Comparison of ENCODE assay signal across 18 cellular contexts in genomic region chr9:127421057-127421456, GRCh38. TPM values are rescaled to one million over a fixed set of nuclear protein-coding genes. Genes with fewer than 3 reads are reported as not detected.
A peak's percentile ranks its signal among the peaks of the same experiment; 100 is the strongest.
DNase-seq lines count a peak whose midpoint lies in the region; ATAC-seq and TF ChIP-seq lines count a peak whose summit lies in the region.
"Had no signal": no experiment of that assay in that cellular context is flagged by ENCODE, and none has a peak within 500 bp of the region (broad histone marks: within the 10 kb centered on the region; RNA-seq: fewer than 3 reads in every experiment).

No MANE protein-coding gene starts in this region.

- H2BK20ac ChIP-seq in H9 (ENCODE audit: low read depth, low read length, poor library complexity, severe bottlenecking) = no peak overlapping the region

- H2AFZ ChIP-seq in neural progenitor cell (replicated peaks) = no peak overlapping the region
- no peak overlapping the region for H2AFZ ChIP-seq in smooth muscle cell (ENCODE audit: low read depth)
- H2AFZ ChIP-seq in H9 (ENCODE audit: low read length) = no peak overlapping the region

- H3K27me3 ChIP-seq in neural progenitor cell = no peaks in the 10 kb centered on the region
- H3K27me3 ChIP-seq in smooth muscle cell (ENCODE audit: low read depth) = no peaks in the 10 kb centered on the region
- no peaks in the 10 kb centered on the region for H3K27me3 ChIP-seq in H9 (ENCODE audit: insufficient read depth, low read length)
- H3K27me3 ChIP-seq: BLaER1 treated with 17β-estradiol and CSF1 and Interleukin-3, amounts not matched to agents 10 nM and 100 nM had no signal

- H3K18ac ChIP-seq in H9 (ENCODE audit: insufficient read length, low read depth, low read length) = no peak overlapping the region

- H4K20me1 ChIP-seq in neural progenitor cell (ENCODE audit: low read depth) (no peaks in the 10 kb centered on the region), smooth muscle cell (ENCODE audit: low read depth) (peaks cover 10% of the 10 kb centered on the region), H9 (ENCODE audit: control insufficient read depth, insufficient read depth, insufficient read length) (no peaks in the 10 kb centered on the region)

- peaks cover 12% of the 10 kb centered on the region for H3K23me2 ChIP-seq in H9 (ENCODE audit: insufficient read length, low read depth, low read length, poor library complexity, severe bottlenecking)

- H3K56ac ChIP-seq in H9 (ENCODE audit: insufficient read length, low read depth, low read length) = no peak overlapping the region

- H3K4me1 ChIP-seq in neural progenitor cell = peaks cover 19% of the 10 kb centered on the region
- H3K4me1 ChIP-seq in smooth muscle cell (ENCODE audit: low read depth) = peaks cover 18% of the 10 kb centered on the region
- no peaks in the 10 kb centered on the region; the same call in 1 of the 2 replicates for H3K4me1 ChIP-seq in H9 (ENCODE audit: insufficient read depth, low read length)

- H2BK12ac ChIP-seq in H9 (ENCODE audit: insufficient read length, low read depth, low read length) = no peak overlapping the region

- no peaks in the 10 kb centered on the region for H3K9me3 ChIP-seq in neural progenitor cell (ENCODE audit: low read depth)
- H3K9me3 ChIP-seq in smooth muscle cell (replicated peaks; ENCODE audit: low read depth) = no peaks in the 10 kb centered on the region
- H3K9me3 ChIP-seq in H9 (ENCODE audit: control insufficient read depth, low read depth, low read length) = no peaks in the 10 kb centered on the region
- H3K9me3 ChIP-seq: BLaER1 treated with 17β-estradiol and CSF1 and Interleukin-3, amounts not matched to agents 10 nM and 100 nM; HAP-1 had no signal

- H3K4me3 ChIP-seq in neural progenitor cell (no peak overlapping the region), smooth muscle cell (no peak overlapping the region)
- H3K4me3 ChIP-seq: BLaER1 treated with 17β-estradiol and CSF1 and Interleukin-3, amounts not matched to agents 10 nM and 100 nM; GM12878; HAP-1 had no signal

- CTCF ChIA-PET in WTC11 (lab: Charles Lee) = interaction anchor here (0.6 to 0.7 kb wide), 2 partner anchors 27 to 197 kb away, joined by 3 to 6 read pairs; no protein-coding TSS in a partner anchor

- no peak overlapping the region for H3T11ph ChIP-seq in H9 (ENCODE audit: low read length)

- WGBS in smooth muscle cell (ENCODE audit: low lambda C conversion rate) = 98% methylated on average over 7 of the region's 7 CpGs
- no CpG with 5 or more reads among the region's 7 CpGs for WGBS in H9 (ENCODE audit: extremely low coverage, insufficient read length, low lambda C conversion rate)

- no peak overlapping the region for H4K91ac ChIP-seq in H9 (ENCODE audit: insufficient read length, low read depth, low read length)

- H2BK5ac ChIP-seq in H9 (ENCODE audit: insufficient read length, low read length) = no peak overlapping the region

- peaks cover 3% of the 10 kb centered on the region; the same call in 1 of the 2 replicates for H3K27me3 Mint-ChIP-seq in WTC11 (ENCODE audit: low read depth)
- peaks cover 10% of the 10 kb centered on the region for H3K27me3 Mint-ChIP-seq in neural progenitor cell (ENCODE audit: insufficient read depth, low read depth)
- no peaks in the 10 kb centered on the region for H3K27me3 Mint-ChIP-seq in type B pancreatic cell
- peaks cover 2% of the 10 kb centered on the region; the same call in 1 of the 2 replicates for H3K27me3 Mint-ChIP-seq in H9 (ENCODE audit: low read depth)
- H3K27me3 Mint-ChIP-seq: B cell had no signal

- H4K8ac ChIP-seq in H9 (replicated peaks; ENCODE audit: insufficient read length, low read depth, low read length) = no peak overlapping the region

- H3K4me3 Mint-ChIP-seq in WTC11 (no peak overlapping the region), neural progenitor cell (peak overlapping the region; percentile 46), type B pancreatic cell (peak overlapping the region; percentile 51), H9 (no peak overlapping the region; a peak in 1 of 5 replicates)
- H3K4me3 Mint-ChIP-seq: B cell; CD8-positive, alpha-beta T cell had no signal

- POLR2A ChIA-PET in WTC11 (lab: Charles Lee) = no interaction called here

- H3K4me2 ChIP-seq in neural progenitor cell (no peak overlapping the region), smooth muscle cell (no peak overlapping the region), H9 (ENCODE audit: insufficient read depth, insufficient read length, low read length) (no peak overlapping the region)

- no peak overlapping the region for H3K4ac ChIP-seq in H9 (ENCODE audit: low read depth, low read length)

- DNase-seq in WTC11 (ENCODE audit: low spot score) (no peak), left lobe of liver (ENCODE audit: low spot score) (no peak), neural progenitor cell (ENCODE audit: low spot score) (no peak), type B pancreatic cell (ENCODE audit: extremely low spot score, unreplicated experiment) (no peak), cerebellar cortex (ENCODE audit: low spot score) (no peak), smooth muscle cell (lab: John Stamatoyannopoulos, UW; ENCODE audit: unreplicated experiment) (no peak), H9 (no peak)
- DNase-seq: CD8-positive, alpha-beta T cell; DMS 273 treated with DMSO at 0.1 percent for 48 hours; DMS53; DND-41; EL; IMR-90 had no signal

- H3K23ac ChIP-seq in H9 (ENCODE audit: insufficient read length, low read depth, low read length) = no peak overlapping the region

- no peak overlapping the region for H3K9ac ChIP-seq in neural progenitor cell
- no peak overlapping the region for H3K9ac ChIP-seq in smooth muscle cell (ENCODE audit: low read depth)
- H3K9ac ChIP-seq in H9 (ENCODE audit: extremely low read depth, insufficient read length, low read length) = no peak overlapping the region

- no peak overlapping the region for H2BK120ac ChIP-seq in H9 (ENCODE audit: low read depth, low read length, poor library complexity, severe bottlenecking)

- no peak overlapping the region for H3K27ac ChIP-seq in neural progenitor cell
- no peak overlapping the region for H3K27ac ChIP-seq in smooth muscle cell (ENCODE audit: low read depth)
- no peak overlapping the region for H3K27ac ChIP-seq in H9 (ENCODE audit: insufficient read length, low read depth, low read length)
- H3K27ac ChIP-seq: BLaER1 treated with 17β-estradiol and CSF1 and Interleukin-3, amounts not matched to agents 10 nM and 100 nM; HL-60 had no signal

- no peaks in the 10 kb centered on the region for H3K36me3 ChIP-seq in neural progenitor cell
- no peaks in the 10 kb centered on the region for H3K36me3 ChIP-seq in smooth muscle cell (ENCODE audit: low read depth)
- H3K36me3 ChIP-seq: HAP-1 had no signal

- H2BK15ac ChIP-seq in H9 (ENCODE audit: low read depth, low read length) = no peak overlapping the region

- no peak overlapping the region; the same call in 1 of the 2 replicates for H3K14ac ChIP-seq in H9 (ENCODE audit: insufficient read depth, low read length)

- H2AK5ac ChIP-seq in H9 (ENCODE audit: insufficient read length, low read length) = no peak overlapping the region

- 0 out of 2 replicates have a peak, but pooled peaks cover 2% of the 10 kb centered on the region for H3K36me3 Mint-ChIP-seq in WTC11
- peaks cover 2% of the 10 kb centered on the region for H3K36me3 Mint-ChIP-seq in neural progenitor cell
- H3K36me3 Mint-ChIP-seq in type B pancreatic cell = no peaks in the 10 kb centered on the region
- H3K36me3 Mint-ChIP-seq in H9 (ENCODE audit: insufficient read depth in 1 of 3, low read depth in 3 of 3) = peaks cover 0 to 5% (median 1%) of the 10 kb centered on the region in 3 experiments; a peak in 1 of 7 replicates

- H3K79me2 ChIP-seq in neural progenitor cell (ENCODE audit: low read depth) = peaks cover 36% of the 10 kb centered on the region
- H3K79me2 ChIP-seq in smooth muscle cell (ENCODE audit: low read depth) = peaks cover 36% of the 10 kb centered on the region
- peaks cover 6% of the 10 kb centered on the region; the same call in 1 of the 2 replicates for H3K79me2 ChIP-seq in H9 (ENCODE audit: insufficient read depth, low read length)

- no peak overlapping the region for H4K5ac ChIP-seq in H9 (ENCODE audit: insufficient read length, low read depth, low read length)

- H3K27ac Mint-ChIP-seq in WTC11 (0 out of 2 replicates have a peak overlapping the region, but pooled peaks have one; percentile 49), neural progenitor cell (no peak overlapping the region), type B pancreatic cell (no peak overlapping the region), H9 (no peak overlapping the region)
- H3K27ac Mint-ChIP-seq: B cell; CD8-positive, alpha-beta T cell had no signal

- no peak for TF ChIP-seq CTCF in WTC11 (IDR thresholded peaks at IDR 0.05)
- no peak for TF ChIP-seq CTCF in neural progenitor cell (IDR thresholded peaks at IDR 0.05)
- TF ChIP-seq CTCF in type B pancreatic cell (conservative IDR thresholded peaks at IDR 0.05) = no peak
- TF ChIP-seq CTCF in smooth muscle cell (IDR thresholded peaks at IDR 0.05; ENCODE audit: borderline replicate concordance, insufficient read depth, poor library complexity, severe bottlenecking) = no peak
- TF ChIP-seq CTCF in H9 (conservative IDR thresholded peaks at IDR 0.05) = no peak

- H3F3A ChIP-seq in neural progenitor cell (ENCODE audit: low read depth) = no peaks in the 10 kb centered on the region
- H3F3A ChIP-seq in smooth muscle cell (ENCODE audit: low read depth) = peaks cover 10% of the 10 kb centered on the region

- H3K4me1 Mint-ChIP-seq in WTC11 (peaks cover 41% of the 10 kb centered on the region), neural progenitor cell (peaks cover 34% of the 10 kb centered on the region), type B pancreatic cell (ENCODE audit: unreplicated experiment) (peaks cover 29% of the 10 kb centered on the region), H9 (peaks cover 41 to 42% of the 10 kb centered on the region in 2 experiments)

- H3K79me1 ChIP-seq in H9 (ENCODE audit: insufficient read depth, low read depth, low read length, poor library complexity, severe bottlenecking) = peaks cover 3% of the 10 kb centered on the region

- ATAC-seq in WTC11 (no peak), left lobe of liver (peak; percentile 5)
- ATAC-seq: CD8-positive, alpha-beta T cell; GM12878 had no signal

- H3K9me3 Mint-ChIP-seq in WTC11 (no peaks in the 10 kb centered on the region), neural progenitor cell (no peaks in the 10 kb centered on the region), type B pancreatic cell (no peaks in the 10 kb centered on the region), H9 (no peaks in the 10 kb centered on the region)
- H3K9me3 Mint-ChIP-seq: CD8-positive, alpha-beta T cell had no signal

RNA-seq across cellular contexts. Expression of gene ZNF79, which starts 3.1 kb away (rescaled TPM):
- total RNA-seq in WTC11 (2021) (7.6 to 9.0 TPM (median 7.7 TPM) in 3 replicates), left lobe of liver (4.2 TPM), neural progenitor cell (ENCODE audit: low replicate concordance) (6.7 and 7.3 TPM in 2 replicates), type B pancreatic cell (ENCODE audit: low replicate concordance) (14.1 and 18.7 TPM in 2 replicates), smooth muscle cell (6.6 and 8.6 TPM in 2 replicates), H9 (2021) (11.5 TPM in 2 replicates)
- 4.3 and 4.9 TPM in 2 replicates for polyA plus RNA-seq in smooth muscle cell

RNA-seq across cellular contexts. Expression of gene SLC2A8, which starts 24.1 kb away (rescaled TPM):
- total RNA-seq in WTC11 (2021) = 30.2 to 37.4 TPM (median 33.9 TPM) in 3 replicates
- total RNA-seq in left lobe of liver = 26.3 TPM
- total RNA-seq in neural progenitor cell (ENCODE audit: low replicate concordance) = 9.4 and 22.8 TPM in 2 replicates
- 40.2 and 53.1 TPM in 2 replicates for total RNA-seq in type B pancreatic cell (ENCODE audit: low replicate concordance)
- total RNA-seq in smooth muscle cell = 8.7 and 16.9 TPM in 2 replicates
- 27.7 and 36.6 TPM in 2 replicates for polyA plus RNA-seq in smooth muscle cell
- 38.3 and 38.4 TPM in 2 replicates for total RNA-seq in H9 (2021)

RNA-seq across cellular contexts. Expression of gene RPL12, which starts 30.1 kb away (rescaled TPM):
- 1,902 to 2,162 TPM (median 2,101 TPM) in 3 replicates for total RNA-seq in WTC11 (2021)
- 307 TPM for total RNA-seq in left lobe of liver
- total RNA-seq in neural progenitor cell (ENCODE audit: low replicate concordance) = 2,064 and 2,640 TPM in 2 replicates
- 1,238 and 1,343 TPM in 2 replicates for total RNA-seq in type B pancreatic cell (ENCODE audit: low replicate concordance)
- total RNA-seq in smooth muscle cell = 1,296 and 1,445 TPM in 2 replicates
- polyA plus RNA-seq in smooth muscle cell = 371 and 424 TPM in 2 replicates
- 1,710 and 1,711 TPM in 2 replicates for total RNA-seq in H9 (2021)

RNA-seq across cellular contexts. Expression of gene LRSAM1, which starts 30.3 kb away (rescaled TPM):
- total RNA-seq in WTC11 (2021) = 24.6 to 32.4 TPM (median 28.8 TPM) in 3 replicates
- 10.9 TPM for total RNA-seq in left lobe of liver
- 6.7 and 14.2 TPM in 2 replicates for total RNA-seq in neural progenitor cell (ENCODE audit: low replicate concordance)
- 16.0 and 20.6 TPM in 2 replicates for total RNA-seq in type B pancreatic cell (ENCODE audit: low replicate concordance)
- total RNA-seq in smooth muscle cell = 10.5 and 15.3 TPM in 2 replicates
- polyA plus RNA-seq in smooth muscle cell = 27.0 and 28.7 TPM in 2 replicates
- total RNA-seq in H9 (2021) = 15.0 and 16.2 TPM in 2 replicates

Comparison
In these comparisons a context has a peak if more than half of its experiments do, and no peak if none do; other contexts are left out.
1. H3K4me3 Mint-ChIP-seq: peak in neural progenitor cell (single experiment) and type B pancreatic cell (single experiment); none in WTC11 (single experiment) and H9 (0 of 2).